ENCODE assay signal across 8 cellular contexts in the genomic region with DNA sequence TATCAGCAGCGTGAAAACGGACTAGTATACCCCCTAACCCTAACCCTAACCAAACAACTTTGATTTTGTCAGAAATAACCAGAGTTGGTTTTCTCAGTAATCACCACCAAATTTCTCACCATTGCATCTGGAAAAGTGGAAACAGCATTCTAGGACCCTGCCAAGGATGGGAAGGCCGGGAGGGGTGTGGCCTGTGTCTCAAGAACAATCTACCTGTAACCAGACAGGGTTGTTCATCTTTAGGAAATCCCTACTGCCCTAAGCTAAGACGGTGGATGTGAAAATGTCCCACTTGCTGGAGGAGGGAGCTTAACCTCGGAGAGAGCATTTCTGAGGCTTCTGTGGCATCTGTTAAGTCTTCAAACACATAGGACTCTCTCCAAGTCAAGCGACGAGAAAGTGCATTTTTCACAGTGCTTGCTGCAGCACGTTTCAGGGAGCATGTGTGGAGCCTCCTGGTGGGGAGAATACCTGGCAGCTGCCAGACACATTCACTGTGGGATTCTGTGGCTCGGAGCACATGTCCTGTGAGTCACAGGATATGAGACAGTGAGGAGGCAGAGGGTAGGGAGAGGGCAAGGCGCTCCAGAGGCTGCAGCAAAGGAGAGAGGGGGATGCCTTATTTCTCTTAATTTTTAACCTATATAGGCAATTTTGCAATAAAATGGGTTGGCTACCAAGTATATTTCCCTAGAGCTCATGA.
DNase-seq lines count a peak whose midpoint lies in the region; ATAC-seq and TF ChIP-seq lines count a peak whose summit lies in the region.

No MANE protein-coding gene starts in this region.

- H3K4me3 ChIP-seq in AG04449 (ENCODE audit: low read depth, low read length): no peak overlapping the region; the same call in 1 of the 2 replicates
- no peak overlapping the region for H3K4me3 ChIP-seq in SJSA1
- no peak overlapping the region for H3K4me3 ChIP-seq in esophagus squamous epithelium

- CTCF ChIA-PET in AG04449 (lab: Yijun Ruan, JAX): interaction anchor here (0.8 to 4.8 kb wide), 27 partner anchors 10 to 288 kb away, joined by 3 to 50 read pairs (median 4); a partner anchor contains a TSS

- 15 to 36% methylated on average over 7 to 10 of the region's 10 CpGs for WGBS in esophagus squamous epithelium, 2 donors

- TF ChIP-seq CTCF in AG04449 (IDR thresholded peaks at IDR 0.05; ENCODE audit: insufficient read depth, low read length, missing control alignments) (peak; percentile 86), esophagus squamous epithelium (IDR thresholded peaks at IDR 0.05) (peak in 5 of 6 experiments; percentile 38 to 77 (median 54))

- no peak for ATAC-seq in HG02884 (IDR thresholded peaks at IDR 0.05; ENCODE audit: unreplicated experiment)
- no peak for ATAC-seq in GM21515 (IDR thresholded peaks at IDR 0.05; ENCODE audit: unreplicated experiment)

- intact Hi-C loops in esophagus squamous epithelium (cut with DNase I): loop anchor here (5.0 to 10.0 kb wide), 2 partner anchors 109 to 123 kb away; no protein-coding TSS in a partner anchor

- peak; percentile 96 for DNase-seq in AG04449 (ENCODE audit: low read depth, low spot score)
- peak; percentile 62 for DNase-seq in GOT3 (lab: John Stamatoyannopoulos, UW)
- peak; percentile 91 to 95 for DNase-seq in SJSA1 (ENCODE audit: low read depth in 1 of 2, low spot score in 2 of 2)
- no peak for DNase-seq in esophagus squamous epithelium (lab: John Stamatoyannopoulos, UW)
- peak; percentile 7 for DNase-seq in occipital lobe (lab: John Stamatoyannopoulos, UW)
- no peak for DNase-seq in NCI-H128 (lab: John Stamatoyannopoulos, UW; ENCODE audit: unreplicated experiment)

- H3K27me3 ChIP-seq in SJSA1 (replicated peaks) (no peaks in the 10 kb centered on the region), esophagus squamous epithelium (no peaks in the 10 kb centered on the region)

- no peaks in the 10 kb centered on the region for H3K36me3 ChIP-seq in SJSA1
- no peaks in the 10 kb centered on the region for H3K36me3 ChIP-seq in esophagus squamous epithelium

- H3K4me1 ChIP-seq in SJSA1 (replicated peaks) (peaks cover 23% of the 10 kb centered on the region), esophagus squamous epithelium (peaks cover 9 to 43% (median 10%) of the 10 kb centered on the region in 3 donors)

- H3K27ac ChIP-seq in SJSA1 (peak overlapping the region; percentile 73), esophagus squamous epithelium (peak overlapping the region; percentile 11 to 69 (median 34))

- no peak for TF ChIP-seq POLR2A in esophagus squamous epithelium (IDR thresholded peaks at IDR 0.05)

- POLR2A ChIA-PET in AG04449 (lab: Yijun Ruan, JAX): interaction anchor here (0.8 to 1.7 kb wide), 6 partner anchors 9 to 275 kb away, joined by 3 to 8 read pairs (median 4); no protein-coding TSS in a partner anchor

- no peaks in the 10 kb centered on the region for H3K9me3 ChIP-seq in SJSA1 (replicated peaks)
- no peaks in the 10 kb centered on the region for H3K9me3 ChIP-seq in esophagus squamous epithelium

Comparison
In these comparisons a context has a peak if more than half of its experiments do, and no peak if none do; other contexts are left out.
1. DNase-seq: peak in AG04449 (single experiment), GOT3 (single experiment), SJSA1 (2 of 2) and occipital lobe (single experiment); none in esophagus squamous epithelium (single experiment) and NCI-H128 (single experiment).